Comparison of ENCODE assay signal across 12 cellular contexts in the genomic region with DNA sequence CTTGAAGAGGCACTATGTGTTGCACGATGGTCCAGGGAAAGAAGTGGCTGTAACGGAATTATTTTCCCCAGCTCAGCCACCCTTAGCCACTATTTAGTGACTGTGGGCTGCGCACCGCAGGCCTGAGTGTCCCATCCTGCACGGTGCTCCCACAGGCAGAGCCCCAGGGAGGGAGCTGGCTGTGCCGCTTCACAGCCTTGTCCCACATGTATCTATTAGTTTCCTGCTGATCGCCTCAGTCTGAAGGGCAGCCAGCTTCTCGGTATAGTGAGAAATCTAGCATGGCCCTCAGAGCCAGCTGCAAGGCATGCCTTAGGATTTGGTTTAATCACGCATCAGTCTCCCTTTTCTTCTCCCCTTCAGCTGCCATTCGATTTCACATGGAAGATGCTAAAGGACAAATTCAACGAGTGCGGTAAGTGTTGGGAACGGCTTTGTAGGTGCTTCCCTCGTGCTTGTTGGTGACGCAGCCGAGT. TPM values are rescaled to one million over a fixed set of nuclear protein-coding genes. Genes with fewer than 3 reads are reported as not detected.
DNase-seq lines count a peak whose midpoint lies in the region; ATAC-seq and TF ChIP-seq lines count a peak whose summit lies in the region.
"Had no signal": no experiment of that assay in that cellular context is flagged by ENCODE, and none has a peak within 500 bp of the region (broad histone marks: within the 10 kb centered on the region; RNA-seq: fewer than 3 reads in every experiment).

No MANE protein-coding gene starts in this region.

- CTCF ChIA-PET in activated naive CD4-positive, alpha-beta T cell treated with anti-CD3 and anti-CD28 coated beads, Interleukin-2, amount 10 ng/mL, durations not matched to agents 7 days and 5 days (lab: Charles Lee): interaction anchor here (1.1 to 2.8 kb wide), 6 partner anchors 19 to 96 kb away, joined by 3 to 50 read pairs (median 6); a partner anchor contains a TSS

- H3K9me3 Mint-ChIP-seq in activated naive CD4-positive, alpha-beta T cell treated with anti-CD3 and anti-CD28 coated beads, Interleukin-2, amount 10 ng/mL, durations not matched to agents 7 days and 5 days: no peaks in the 10 kb centered on the region
- H3K9me3 Mint-ChIP-seq in endothelial cell (ENCODE audit: unreplicated experiment): no peaks in the 10 kb centered on the region
- H3K9me3 Mint-ChIP-seq in stimulated activated naive CD8-positive, alpha-beta T cell treated with anti-CD3 and anti-CD28 coated beads, Interleukin-15, amount 100 ng/mL, for 72 hours: no peaks in the 10 kb centered on the region

- no peak overlapping the region for H3K4me3 Mint-ChIP-seq in activated naive CD4-positive, alpha-beta T cell treated with anti-CD3 and anti-CD28 coated beads, Interleukin-2, amount 10 ng/mL, durations not matched to agents 7 days and 5 days
- H3K4me3 Mint-ChIP-seq in T-helper 17 cell (peak overlapping the region; percentile 86), endothelial cell (ENCODE audit: unreplicated experiment) (peak overlapping the region; percentile 75)
- H3K4me3 Mint-ChIP-seq in stimulated activated naive CD8-positive, alpha-beta T cell treated with anti-CD3 and anti-CD28 coated beads, Interleukin-15, amount 100 ng/mL, for 72 hours: peak overlapping the region; percentile 64 to 74

- H3K27me3 Mint-ChIP-seq in activated naive CD4-positive, alpha-beta T cell treated with anti-CD3 and anti-CD28 coated beads, Interleukin-2, amount 10 ng/mL, durations not matched to agents 7 days and 5 days: no peaks in the 10 kb centered on the region
- no peaks in the 10 kb centered on the region for H3K27me3 Mint-ChIP-seq in T-helper 17 cell
- peaks cover 21% of the 10 kb centered on the region for H3K27me3 Mint-ChIP-seq in endothelial cell (ENCODE audit: unreplicated experiment)
- no peaks in the 10 kb centered on the region for H3K27me3 Mint-ChIP-seq in stimulated activated naive CD8-positive, alpha-beta T cell treated with anti-CD3 and anti-CD28 coated beads, Interleukin-15, amount 100 ng/mL, for 72 hours

- H3K4me1 Mint-ChIP-seq in activated naive CD4-positive, alpha-beta T cell treated with anti-CD3 and anti-CD28 coated beads, Interleukin-2, amount 10 ng/mL, durations not matched to agents 7 days and 5 days: peaks cover 48% of the 10 kb centered on the region
- H3K4me1 Mint-ChIP-seq in T-helper 17 cell (peaks cover 31% of the 10 kb centered on the region), endothelial cell (ENCODE audit: unreplicated experiment) (peaks cover 23% of the 10 kb centered on the region)
- H3K4me1 Mint-ChIP-seq in stimulated activated naive CD8-positive, alpha-beta T cell treated with anti-CD3 and anti-CD28 coated beads, Interleukin-15, amount 100 ng/mL, for 72 hours: peaks cover 66% of the 10 kb centered on the region

- peaks cover 55% of the 10 kb centered on the region for H3K36me3 Mint-ChIP-seq in activated naive CD4-positive, alpha-beta T cell treated with anti-CD3 and anti-CD28 coated beads, Interleukin-2, amount 10 ng/mL, durations not matched to agents 7 days and 5 days
- H3K36me3 Mint-ChIP-seq in T-helper 17 cell (ENCODE audit: low read depth) (peaks cover 3% of the 10 kb centered on the region), endothelial cell (ENCODE audit: low read depth, unreplicated experiment) (peaks cover 54% of the 10 kb centered on the region)

- TF ChIP-seq CTCF in endothelial cell (IDR thresholded peaks at IDR 0.05; ENCODE audit: unreplicated experiment): no peak

- peak overlapping the region; percentile 85 for H3K27ac Mint-ChIP-seq in activated naive CD4-positive, alpha-beta T cell treated with anti-CD3 and anti-CD28 coated beads, Interleukin-2, amount 10 ng/mL, durations not matched to agents 7 days and 5 days
- H3K27ac Mint-ChIP-seq in T-helper 17 cell (peak overlapping the region; percentile 90), endothelial cell (ENCODE audit: unreplicated experiment) (peak overlapping the region; percentile 72)
- H3K27ac Mint-ChIP-seq in stimulated activated naive CD8-positive, alpha-beta T cell treated with anti-CD3 and anti-CD28 coated beads, Interleukin-15, amount 100 ng/mL, for 72 hours: peak overlapping the region; percentile 74 to 94

- intact Hi-C loops in posterior vena cava (cut with DNase I): no loop called here

- DNase-seq in activated naive CD4-positive, alpha-beta T cell treated with anti-CD3 and anti-CD28 coated beads, Interleukin-2, amount 10 ng/mL, durations not matched to agents 7 days and 5 days: no peak
- DNase-seq in activated naive CD4-positive, alpha-beta T cell treated with Interleukin-2 at 50 U/mL for 16 hours: no peak
- DNase-seq in T-helper 17 cell (no peak), endothelial cell (ENCODE audit: low spot score) (no peak), kidney glomerular epithelial cell (lab: John Stamatoyannopoulos, UW) (no peak), posterior vena cava (ENCODE audit: low spot score) (no peak), medulla oblongata (ENCODE audit: extremely low spot score) (no peak)
- no peak for DNase-seq in stimulated activated naive CD8-positive, alpha-beta T cell treated with anti-CD3 and anti-CD28 coated beads, Interleukin-15, amount 100 ng/mL, for 72 hours
- DNase-seq: colonic mucosa, NCI-H1694, SHP77 treated with DMSO at 0.1 percent for 48 hours, WERI-Rb-1 had no signal

- no peaks in the 10 kb centered on the region for H3K9me3 ChIP-seq in T-helper 17 cell (ENCODE audit: control insufficient read depth, low read length, poor library complexity, severe bottlenecking)
- H3K9me3 ChIP-seq: colonic mucosa had no signal

- no peak for ATAC-seq in T-helper 17 cell
- ATAC-seq in stimulated activated naive CD8-positive, alpha-beta T cell treated with anti-CD3 and anti-CD28 coated beads, Interleukin-15, amount 100 ng/mL, for 72 hours: no peak

RNA-seq across cellular contexts. Expression of a gene that starts 15.7 kb away (rescaled TPM):
- total RNA-seq in T-helper 17 cell: 1 to 10 TPM; 5.2 to 7.4 TPM
- total RNA-seq in endothelial cell (ENCODE audit: unreplicated experiment): not detected
- total RNA-seq in posterior vena cava: 1 to 10 TPM; 1.5 to 2.6 TPM

RNA-seq across cellular contexts. Expression of a gene that starts 27.3 kb away (rescaled TPM):
- total RNA-seq in T-helper 17 cell: 10 to 100 TPM; 45.1 to 46.2 TPM
- total RNA-seq in endothelial cell (ENCODE audit: unreplicated experiment): 22.9 TPM
- total RNA-seq in posterior vena cava: 10 to 100 TPM; 15.9 to 16.0 TPM

RNA-seq across cellular contexts. Expression of a gene that starts 41.9 kb away (rescaled TPM):
- total RNA-seq in T-helper 17 cell: 100 to 1,000 TPM; 248 to 259 TPM
- 223 TPM for total RNA-seq in endothelial cell (ENCODE audit: unreplicated experiment)
- 100 to 1,000 TPM; 118 to 119 TPM for total RNA-seq in posterior vena cava
